In genomic region chr21:33241846-33242245, GRCh38 we compare ENCODE assay signal across 1 cellular context.
TF ChIP-seq lines count a peak whose summit lies in the region.

No MANE protein-coding gene starts in this region.

TF ChIP-seq in WTC11, 78 proteins besides CTCF, POLR2A, EP300 and RAD21 (continued from another document):
- TF ChIP-seq, protein P1, sequence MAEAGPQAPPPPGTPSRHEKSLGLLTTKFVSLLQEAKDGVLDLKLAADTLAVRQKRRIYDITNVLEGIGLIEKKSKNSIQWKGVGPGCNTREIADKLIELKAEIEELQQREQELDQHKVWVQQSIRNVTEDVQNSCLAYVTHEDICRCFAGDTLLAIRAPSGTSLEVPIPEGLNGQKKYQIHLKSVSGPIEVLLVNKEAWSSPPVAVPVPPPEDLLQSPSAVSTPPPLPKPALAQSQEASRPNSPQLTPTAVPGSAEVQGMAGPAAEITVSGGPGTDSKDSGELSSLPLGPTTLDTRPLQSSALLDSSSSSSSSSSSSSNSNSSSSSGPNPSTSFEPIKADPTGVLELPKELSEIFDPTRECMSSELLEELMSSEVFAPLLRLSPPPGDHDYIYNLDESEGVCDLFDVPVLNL (CRISPR knock-in tag; IDR thresholded peaks at IDR 0.05; ENCODE audit: borderline replicate concordance, low read depth): no peak
- TF ChIP-seq ZBTB21 (CRISPR knock-in tag; IDR thresholded peaks at IDR 0.05; ENCODE audit: borderline replicate concordance): no peak
